20 cellular contexts compared by ENCODE assay signal in genomic region chr13:80824231-80824630, GRCh38.
DNase-seq lines count a peak whose midpoint lies in the region; ATAC-seq and TF ChIP-seq lines count a peak whose summit lies in the region.
"Had no signal": no experiment of that assay in that cellular context is flagged by ENCODE, and none has a peak within 500 bp of the region (broad histone marks: within the 10 kb centered on the region; RNA-seq: fewer than 3 reads in every experiment).

No MANE protein-coding gene starts in this region.

- peak; percentile 46 for ATAC-seq in upper lobe of right lung
- ATAC-seq in activated CD4-positive, alpha-beta T cell treated with anti-CD3 and anti-CD28 coated beads for 36 hours, result no peak
- ATAC-seq: CD8-positive, alpha-beta T cell had no signal

- H3K4me1 Mint-ChIP-seq in MCF 10A (ENCODE audit: insufficient read depth, unreplicated experiment), result no peaks in the 10 kb centered on the region
- H3K4me1 Mint-ChIP-seq in activated CD4-positive, alpha-beta T cell treated with anti-CD3 and anti-CD28 coated beads for 36 hours, result no peaks in the 10 kb centered on the region

- no peaks in the 10 kb centered on the region for H3K4me1 ChIP-seq in breast epithelium
- H3K4me1 ChIP-seq in liver (ENCODE audit: control insufficient read depth in 4 of 4, insufficient read depth in 4 of 4, low read length in 3 of 4), result peaks cover 0 to 7% (median 2%) of the 10 kb centered on the region in 4 donors
- H3K4me1 ChIP-seq in upper lobe of right lung, result no peaks in the 10 kb centered on the region

- H3K27ac Mint-ChIP-seq in MCF 10A (ENCODE audit: low read depth, unreplicated experiment), result no peak overlapping the region
- H3K27ac Mint-ChIP-seq in activated CD4-positive, alpha-beta T cell treated with anti-CD3 and anti-CD28 coated beads for 36 hours, result no peak overlapping the region
- H3K27ac Mint-ChIP-seq: activated CD4-positive, alpha-beta memory T cell treated with anti-CD3 and anti-CD28 coated beads for 36 hours; CD8-positive, alpha-beta T cell; stimulated activated naive CD8-positive, alpha-beta T cell treated with anti-CD3 and anti-CD28 coated beads, Interleukin-15, Interleukin-2, amounts not matched to agents 100 ng/mL and 50 ng/mL, for 24 hours; T-helper 2 cell treated with Interferon-gamma antibody and Interleukin-4, amounts not matched to agents 5 μg/mL and 100 μg/mL, for 36 hours had no signal

- peaks cover 10% of the 10 kb centered on the region for H3K9me3 Mint-ChIP-seq in MCF 10A (ENCODE audit: unreplicated experiment)
- peaks cover 2% of the 10 kb centered on the region for H3K9me3 Mint-ChIP-seq in activated CD4-positive, alpha-beta T cell treated with anti-CD3 and anti-CD28 coated beads for 36 hours (ENCODE audit: low read depth)

- peak; percentile 43 to 51 for TF ChIP-seq RAD21 in liver (IDR thresholded peaks at IDR 0.05)

- POLR2A ChIA-PET in MCF 10A (lab: Yijun Ruan, JAX), result no interaction called here
- POLR2A ChIA-PET in activated CD4-positive, alpha-beta T cell treated with anti-CD3 and anti-CD28 coated beads for 36 hours (lab: Charles Lee), result no interaction called here

- no peak overlapping the region for H3K4me3 Mint-ChIP-seq in MCF 10A (ENCODE audit: unreplicated experiment)
- no peak overlapping the region for H3K4me3 Mint-ChIP-seq in activated CD4-positive, alpha-beta T cell treated with anti-CD3 and anti-CD28 coated beads for 36 hours
- H3K4me3 Mint-ChIP-seq: activated CD4-positive, alpha-beta memory T cell treated with anti-CD3 and anti-CD28 coated beads for 36 hours; CD8-positive, alpha-beta T cell; stimulated activated naive CD8-positive, alpha-beta T cell treated with anti-CD3 and anti-CD28 coated beads, Interleukin-15, Interleukin-2, amounts not matched to agents 100 ng/mL and 50 ng/mL, for 24 hours; T-helper 2 cell treated with Interferon-gamma antibody and Interleukin-4, amounts not matched to agents 5 μg/mL and 100 μg/mL, for 36 hours had no signal

- DNase-seq in MCF 10A (ENCODE audit: unreplicated experiment) (peak; percentile 7), breast epithelium (ENCODE audit: low spot score in 2 of 2) (no peak), fibroblast of villous mesenchyme (ENCODE audit: low read depth) (peak; percentile 41), upper lobe of right lung (no peak), activated gamma-delta T cell (lab: John Stamatoyannopoulos, UW) (no peak), posterior cingulate gyrus (no peak)
- DNase-seq in activated CD4-positive, alpha-beta T cell treated with anti-CD3 and anti-CD28 coated beads for 36 hours, result no peak
- DNase-seq: activated CD4-positive, alpha-beta memory T cell treated with anti-CD3 and anti-CD28 coated beads for 36 hours; CD8-positive, alpha-beta T cell; cerebellar nuclear complex; head of caudate nucleus; NCI-H1436; NCI-H524; stimulated activated CD4-positive, alpha-beta T cell treated with anti-CD3 and anti-CD28 coated beads, Interleukin-12 subunit alpha, Interleukin-12 subunit beta, amount 100 ng/mL, for 4 hours had no signal

- H3K9me3 ChIP-seq in breast epithelium, result peaks cover 4 to 24% of the 10 kb centered on the region in 2 donors
- peaks cover 0 to 6% (median 0%) of the 10 kb centered on the region in 4 donors for H3K9me3 ChIP-seq in liver (ENCODE audit: control insufficient read depth in 4 of 4, low read length in 3 of 4)
- H3K9me3 ChIP-seq in upper lobe of right lung, result peaks cover 9% of the 10 kb centered on the region

- no peaks in the 10 kb centered on the region for H3K36me3 Mint-ChIP-seq in MCF 10A (ENCODE audit: insufficient read depth, unreplicated experiment)
- no peaks in the 10 kb centered on the region for H3K36me3 Mint-ChIP-seq in activated CD4-positive, alpha-beta T cell treated with anti-CD3 and anti-CD28 coated beads for 36 hours (ENCODE audit: low read depth)
- H3K36me3 Mint-ChIP-seq: activated CD4-positive, alpha-beta memory T cell treated with anti-CD3 and anti-CD28 coated beads for 36 hours; CD8-positive, alpha-beta T cell had no signal

- TF ChIP-seq CTCF in MCF 10A (IDR thresholded peaks at IDR 0.05; ENCODE audit: unreplicated experiment) (no peak), breast epithelium (IDR thresholded peaks at IDR 0.05) (no peak), fibroblast of villous mesenchyme (IDR thresholded peaks at IDR 0.05; ENCODE audit: insufficient read depth, low read depth, low read length) (no peak), liver (IDR thresholded peaks at IDR 0.05; ENCODE audit: low read depth, low read length, missing input control) (no peak), upper lobe of right lung (IDR thresholded peaks at IDR 0.05) (no peak)

- WGBS in liver, result 17% methylated on average over 1 of the region's 1 CpG

- CTCF ChIA-PET in MCF 10A (lab: Yijun Ruan, JAX), result interaction anchor here (0.7 kb wide), 1 partner anchor 258 kb away, joined by 3 read pairs; no protein-coding TSS in a partner anchor
- CTCF ChIA-PET in activated CD4-positive, alpha-beta T cell treated with anti-CD3 and anti-CD28 coated beads for 36 hours (lab: Charles Lee), result no interaction called here

- intact Hi-C loops in MCF 10A (cut with micrococcal nuclease) (no loop called here), breast epithelium (cut with DNase I; ENCODE audit: low total_unique reads) (no loop called here), upper lobe of right lung (cut with DNase I) (no loop called here), posterior cingulate gyrus (cut with DNase I) (no loop called here)
- intact Hi-C loops in activated CD4-positive, alpha-beta T cell treated with anti-CD3 and anti-CD28 coated beads for 36 hours (cut with DNase I, micrococcal nuclease), result no loop called here

- H3K27me3 ChIP-seq in breast epithelium, result no peaks in the 10 kb centered on the region
- H3K27me3 ChIP-seq in liver (ENCODE audit: control insufficient read depth in 4 of 4, insufficient read depth in 4 of 4, low read length in 3 of 4), result no peaks in the 10 kb centered on the region
- no peaks in the 10 kb centered on the region for H3K27me3 ChIP-seq in upper lobe of right lung
- H3K27me3 ChIP-seq: tibial nerve had no signal

- H3K27ac ChIP-seq in breast epithelium (peak overlapping the region in 1 of 2 donors; percentile 24), liver (ENCODE audit: low read depth in 1 of 2, low read length in 2 of 2) (no peak overlapping the region), upper lobe of right lung (no peak overlapping the region)
- H3K27ac ChIP-seq: 22Rv1, SK-N-MC had no signal

- no TSS peak for BruUV-seq in MCF 10A (replicated peaks; lab: Mats Ljungman, UMichigan)

- H3K27me3 Mint-ChIP-seq in MCF 10A (ENCODE audit: insufficient read depth, unreplicated experiment), result no peaks in the 10 kb centered on the region
- no peaks in the 10 kb centered on the region for H3K27me3 Mint-ChIP-seq in activated CD4-positive, alpha-beta T cell treated with anti-CD3 and anti-CD28 coated beads for 36 hours
- H3K27me3 Mint-ChIP-seq: activated CD4-positive, alpha-beta memory T cell treated with anti-CD3 and anti-CD28 coated beads for 36 hours; stimulated activated naive CD8-positive, alpha-beta T cell treated with anti-CD3 and anti-CD28 coated beads, Interleukin-15, Interleukin-2, amounts not matched to agents 100 ng/mL and 50 ng/mL, for 24 hours had no signal

- H3K36me3 ChIP-seq in breast epithelium (no peaks in the 10 kb centered on the region), liver (ENCODE audit: control insufficient read depth in 4 of 4, insufficient read depth in 3 of 4, low read depth in 1 of 4, low read length in 3 of 4) (no peaks in the 10 kb centered on the region), upper lobe of right lung (no peaks in the 10 kb centered on the region)
- H3K36me3 ChIP-seq: tibial nerve had no signal

- H3K4me3 ChIP-seq in breast epithelium (no peak overlapping the region), fibroblast of villous mesenchyme (ENCODE audit: low read depth, low read length) (no peak overlapping the region), liver (ENCODE audit: low read depth in 1 of 3, low read length in 3 of 3) (no peak overlapping the region), upper lobe of right lung (no peak overlapping the region)
- H3K4me3 ChIP-seq: SK-N-MC, tibial nerve had no signal

- TF ChIP-seq POLR2A in breast epithelium (IDR thresholded peaks at IDR 0.05), result no peak

- H3K9ac ChIP-seq in liver (ENCODE audit: low read depth in 1 of 2, low read length in 2 of 2), result no peak overlapping the region

TF ChIP-seq in liver, 16 proteins besides CTCF, POLR2A, EP300 and RAD21 (continues in another document):
- TF ChIP-seq EGR1 (IDR thresholded peaks at IDR 0.05; ENCODE audit: low read depth in 2 of 2) (no peak), GABPA (IDR thresholded peaks at IDR 0.05 in 1 of 2, conservative IDR thresholded peaks at IDR 0.05 in 1 of 2) (no peak), FOXA2 (IDR thresholded peaks at IDR 0.05) (peak; percentile 41), ZBTB33 (IDR thresholded peaks at IDR 0.05) (peak; percentile 22), TAF1 (conservative IDR thresholded peaks at IDR 0.05) (no peak), FOXA1 (IDR thresholded peaks at IDR 0.05) (no peak), ATF3 (IDR thresholded peaks at IDR 0.05) (no peak), RXRA (IDR thresholded peaks at IDR 0.05) (peak; percentile 86 to 90), SP1 (IDR thresholded peaks at IDR 0.05) (peak; percentile 65), HNF4A (conservative IDR thresholded peaks at IDR 0.05) (peak; percentile 68 to 74), YY1 (IDR thresholded peaks at IDR 0.05) (peak; percentile 57), NR2F2 (IDR thresholded peaks at IDR 0.05) (no peak), JUND (IDR thresholded peaks at IDR 0.05) (peak in 1 of 2 donors; percentile 46)

Comparison
In these comparisons a context has a peak if more than half of its experiments do, and no peak if none do; other contexts are left out.
1. DNase-seq: peak in MCF 10A (single experiment) and fibroblast of villous mesenchyme (single experiment); none in breast epithelium (0 of 2), upper lobe of right lung (single experiment), activated gamma-delta T cell (single experiment), activated CD4-positive, alpha-beta T cell treated with anti-CD3 and anti-CD28 coated beads for 36 hours (single experiment) and posterior cingulate gyrus (0 of 10).